10 cellular contexts compared by ENCODE assay signal in genomic region chr1:32274646-32275340, GRCh38. TPM values are rescaled to one million over a fixed set of nuclear protein-coding genes. Genes with fewer than 3 reads are reported as not detected.
DNase-seq lines count a peak whose midpoint lies in the region; ATAC-seq and TF ChIP-seq lines count a peak whose summit lies in the region.
"Had no signal": no experiment of that assay in that cellular context is flagged by ENCODE, and none has a peak within 500 bp of the region (broad histone marks: within the 10 kb centered on the region; RNA-seq: fewer than 3 reads in every experiment).

No MANE protein-coding gene starts in this region.

- TF ChIP-seq CTCF in HFFc6 (IDR thresholded peaks at IDR 0.05), result no peak

- no peaks in the 10 kb centered on the region for H3K9me3 Mint-ChIP-seq in activated naive CD8-positive, alpha-beta T cell treated with anti-CD3 and anti-CD28 coated beads, Interleukin-2, amount 10 ng/mL, durations not matched to agents 7 days and 5 days
- no peaks in the 10 kb centered on the region for H3K9me3 Mint-ChIP-seq in HFFc6

- no peaks in the 10 kb centered on the region for H3K27me3 Mint-ChIP-seq in activated naive CD8-positive, alpha-beta T cell treated with anti-CD3 and anti-CD28 coated beads, Interleukin-2, amount 10 ng/mL, durations not matched to agents 7 days and 5 days
- H3K27me3 Mint-ChIP-seq in HFFc6 (ENCODE audit: insufficient read depth), result peaks cover 30% of the 10 kb centered on the region

- ATAC-seq in activated naive CD8-positive, alpha-beta T cell treated with anti-CD3 and anti-CD28 coated beads, Interleukin-2, amount 10 ng/mL, durations not matched to agents 7 days and 5 days (ENCODE audit: low read depth), result no peak
- no peak for ATAC-seq in GM19395 (IDR thresholded peaks at IDR 0.05; ENCODE audit: unreplicated experiment)
- ATAC-seq: SK-N-SH treated with all-trans-retinoic acid at 6 μM for 48 hours had no signal

- peaks cover 52% of the 10 kb centered on the region for H3K4me1 Mint-ChIP-seq in activated naive CD8-positive, alpha-beta T cell treated with anti-CD3 and anti-CD28 coated beads, Interleukin-2, amount 10 ng/mL, durations not matched to agents 7 days and 5 days
- 0 out of 2 replicates have a peak, but pooled peaks cover 5% of the 10 kb centered on the region for H3K4me1 Mint-ChIP-seq in HFFc6 (ENCODE audit: low read depth)

- POLR2A ChIA-PET in activated naive CD8-positive, alpha-beta T cell treated with anti-CD3 and anti-CD28 coated beads, Interleukin-2, amount 10 ng/mL, durations not matched to agents 7 days and 5 days (lab: Charles Lee), result interaction anchor here (0.8 to 2.4 kb wide), 10 partner anchors 12 to 61 kb away, joined by 3 to 14 read pairs (median 4); partner anchors contain the start of genes HDAC1, LCK and MARCKSL1

- H3K36me3 Mint-ChIP-seq in activated naive CD8-positive, alpha-beta T cell treated with anti-CD3 and anti-CD28 coated beads, Interleukin-2, amount 10 ng/mL, durations not matched to agents 7 days and 5 days, result peaks cover 71% of the 10 kb centered on the region
- no peaks in the 10 kb centered on the region for H3K36me3 Mint-ChIP-seq in HFFc6 (ENCODE audit: low read depth)

- H3K4me3 Mint-ChIP-seq in activated naive CD8-positive, alpha-beta T cell treated with anti-CD3 and anti-CD28 coated beads, Interleukin-2, amount 10 ng/mL, durations not matched to agents 7 days and 5 days, result peak overlapping the region; percentile 83
- H3K4me3 Mint-ChIP-seq in HFFc6, result no peak overlapping the region

- peak overlapping the region; percentile 91 for H3K27ac Mint-ChIP-seq in activated naive CD8-positive, alpha-beta T cell treated with anti-CD3 and anti-CD28 coated beads, Interleukin-2, amount 10 ng/mL, durations not matched to agents 7 days and 5 days
- H3K27ac Mint-ChIP-seq in HFFc6, result no peak overlapping the region

- DNase-seq in stimulated activated CD4-positive, alpha-beta T cell treated with anti-CD3 and anti-CD28 coated beads, Interleukin-15, amount 100 ng/mL, for 24 hours, result peak; percentile 14
- DNase-seq in stimulated activated CD4-positive, alpha-beta T cell treated with anti-CD3 and anti-CD28 coated beads, Interleukin-4, amount 100 ng/mL, for 4 hours, result no peak
- no peak for DNase-seq in activated naive CD8-positive, alpha-beta T cell treated with anti-CD3 and anti-CD28 coated beads, Interleukin-2, amount 10 ng/mL, durations not matched to agents 7 days and 5 days
- DNase-seq in retina (no peak), HFFc6 (no peak)
- DNase-seq: esophagus squamous epithelium; NCI-H526; stimulated activated CD4-positive, alpha-beta T cell treated with anti-CD3 and anti-CD28 coated beads, Interleukin-2, amount 100 ng/mL, for 24 hours had no signal

RNA-seq across cellular contexts. Expression of gene HDAC1, which starts 17.1 kb away (rescaled TPM):
- 100 to 1,000 TPM; 195 to 197 TPM for total RNA-seq in activated naive CD8-positive, alpha-beta T cell treated with anti-CD3 and anti-CD28 coated beads, Interleukin-2, amount 10 ng/mL, durations not matched to agents 7 days and 5 days
- total RNA-seq in HFFc6 (2021; fragmentation: NEBNext Ultra II Directional; extraction: Animal tissue kit (Norgen Biotek cat#: 25700)), result 10 to 100 TPM; 78.5 to 94.9 (median 92.2) TPM

RNA-seq across cellular contexts. Expression of gene LCK, which starts 23.7 kb away (rescaled TPM):
- total RNA-seq in activated naive CD8-positive, alpha-beta T cell treated with anti-CD3 and anti-CD28 coated beads, Interleukin-2, amount 10 ng/mL, durations not matched to agents 7 days and 5 days, result 100 to 1,000 TPM; 460 to 472 TPM
- total RNA-seq in HFFc6 (2021; fragmentation: NEBNext Ultra II Directional; extraction: Animal tissue kit (Norgen Biotek cat#: 25700)), result not detected

RNA-seq across cellular contexts. Expression of gene FAM167B, which starts 27.8 kb away (rescaled TPM):
- 1 to 10 TPM in 1 of 2 experiments, under 1 TPM in 1; 0.88 to 1.1 TPM for total RNA-seq in activated naive CD8-positive, alpha-beta T cell treated with anti-CD3 and anti-CD28 coated beads, Interleukin-2, amount 10 ng/mL, durations not matched to agents 7 days and 5 days
- total RNA-seq in HFFc6 (2021; fragmentation: NEBNext Ultra II Directional; extraction: Animal tissue kit (Norgen Biotek cat#: 25700)), result 1 to 10 TPM; 1.1 to 2.1 (median 1.5) TPM

RNA-seq across cellular contexts. Expression of gene EIF3I, which starts 52.6 kb away (rescaled TPM):
- total RNA-seq in activated naive CD8-positive, alpha-beta T cell treated with anti-CD3 and anti-CD28 coated beads, Interleukin-2, amount 10 ng/mL, durations not matched to agents 7 days and 5 days, result 100 to 1,000 TPM; 123 to 130 TPM
- total RNA-seq in HFFc6 (2021; fragmentation: NEBNext Ultra II Directional; extraction: Animal tissue kit (Norgen Biotek cat#: 25700)), result 100 to 1,000 TPM; 279 to 313 (median 285) TPM

RNA-seq across cellular contexts. Expression of gene TMEM234, which starts 52.6 kb away (rescaled TPM):
- total RNA-seq in activated naive CD8-positive, alpha-beta T cell treated with anti-CD3 and anti-CD28 coated beads, Interleukin-2, amount 10 ng/mL, durations not matched to agents 7 days and 5 days, result 10 to 100 TPM; 15.7 to 16.5 TPM
- 10 to 100 TPM; 18.5 to 23.7 (median 20.3) TPM for total RNA-seq in HFFc6 (2021; fragmentation: NEBNext Ultra II Directional; extraction: Animal tissue kit (Norgen Biotek cat#: 25700))

Comparison
In these comparisons a context has a peak if more than half of its experiments do, and no peak if none do; other contexts are left out.
1. RNA of gene LCK, which starts 23.7 kb away (total RNA-seq): 460 to 472 TPM in activated naive CD8-positive, alpha-beta T cell treated with anti-CD3 and anti-CD28 coated beads, Interleukin-2, amount 10 ng/mL, durations not matched to agents 7 days and 5 days; not detected in HFFc6; every median in the first group is over 100 times any median in the second.